ENCODE assay signal across 34 cellular contexts in the genomic region with DNA sequence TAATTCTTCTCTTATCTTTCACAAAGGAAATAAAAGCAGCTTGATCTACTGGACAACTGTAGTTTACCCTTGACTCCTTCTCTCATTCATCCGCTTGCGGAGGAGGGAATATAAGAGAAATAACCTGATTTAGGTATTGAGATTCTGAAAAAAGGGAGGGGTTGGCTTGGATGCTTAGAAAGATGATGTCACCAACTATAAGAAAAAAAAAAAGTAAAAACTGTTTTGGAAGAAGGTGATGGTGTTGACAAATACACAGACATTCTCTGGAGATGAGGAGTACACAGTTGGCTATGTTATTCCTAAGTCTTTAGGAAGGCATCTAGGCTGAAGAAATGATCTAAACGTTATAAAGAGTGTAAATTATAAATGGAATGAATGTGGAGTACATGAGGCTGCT.
"Had no signal": no experiment of that assay in that cellular context is flagged by ENCODE, and none has a peak within 500 bp of the region (broad histone marks: within the 10 kb centered on the region; RNA-seq: fewer than 3 reads in every experiment).

No MANE protein-coding gene starts in this region.

- H3K4me1 ChIP-seq: adrenal gland, ascending aorta, breast epithelium had no signal

- H3K4me3 ChIP-seq: adrenal gland, ascending aorta, body of pancreas, breast epithelium, cardiac muscle cell had no signal

- H3K36me3 ChIP-seq: adrenal gland, ascending aorta, brain microvascular endothelial cell, breast epithelium, cardiac muscle cell had no signal

- H3K27ac ChIP-seq: adrenal gland, ascending aorta, body of pancreas, brain microvascular endothelial cell, breast epithelium, cardiac muscle cell had no signal

- DNase-seq: activated effector memory CD4-positive, alpha-beta T cell treated with anti-CD3 and anti-CD28 coated beads, Interleukin-2, amount 50 U/mL, for 16 hours; activated effector memory CD4-positive, alpha-beta T cell treated with Interleukin-2 at 50 U/mL for 16 hours; activated gamma-delta T cell; activated gamma-delta T cell treated with Interleukin-2 at 50 U/mL for 16 hours; activated naive CD4-positive, alpha-beta T cell; activated naive CD4-positive, alpha-beta T cell treated with anti-CD3 and anti-CD28 coated beads for 36 hours; activated naive CD4-positive, alpha-beta T cell treated with anti-CD3 and anti-CD28 coated beads, Interleukin-2, amount 10 ng/mL, durations not matched to agents 7 days and 5 days; activated naive CD4-positive, alpha-beta T cell treated with anti-CD3 and anti-CD28 coated beads, Interleukin-2, amount 50 U/mL, for 16 hours; activated naive CD4-positive, alpha-beta T cell treated with Interleukin-2 at 50 U/mL for 16 hours; activated naive CD8-positive, alpha-beta T cell treated with anti-CD3 and anti-CD28 coated beads for 36 hours; activated naive CD8-positive, alpha-beta T cell treated with anti-CD3 and anti-CD28 coated beads, Interleukin-2, amount 10 ng/mL, durations not matched to agents 7 days and 5 days; activated naive CD8-positive, alpha-beta T cell treated with anti-CD3 and anti-CD28 coated beads, Interleukin-2, amount 50 U/mL, for 24 hours; activated T-cell treated with anti-CD3 and anti-CD28 coated beads, Interleukin-2, amount 50 U/mL, for 1 hour; activated T-cell treated with anti-CD3 and anti-CD28 coated beads, Interleukin-2, amount 50 U/mL, for 24 hours; activated T-cell treated with anti-CD3 and anti-CD28 coated beads, Interleukin-2, amount 50 U/mL, for 4 hours; activated T-cell treated with anti-CD3 and anti-CD28 coated beads, Interleukin-2, amount 50 U/mL, for 48 hours; activated T-cell treated with anti-CD3 and anti-CD28 coated beads, Interleukin-2, amount 50 U/mL, for 72 hours; adrenal gland; amniotic stem cell; amygdala; anterior cingulate cortex; aorta; body of pancreas; brain microvascular endothelial cell; caudate nucleus; central memory CD4-positive, alpha-beta T cell; cerebellar nuclear complex had no signal

- ATAC-seq: activated naive CD4-positive, alpha-beta T cell treated with anti-CD3 and anti-CD28 coated beads, Interleukin-2, amount 50 U/mL, for 72 hours; activated naive CD8-positive, alpha-beta T cell treated with anti-CD3 and anti-CD28 coated beads, Interleukin-2, amount 50 U/mL, for 24 hours; activated T-cell treated with anti-CD3 and anti-CD28 coated beads, Interleukin-2, amount 50 U/mL, for 4 hours; activated T-cell treated with anti-CD3 and anti-CD28 coated beads, Interleukin-2, amount 50 U/mL, for 72 hours; activated T-helper 17 cell treated with anti-CD3 and anti-CD28 coated beads, Interleukin-2, amount 50 U/mL, for 72 hours; body of pancreas had no signal

- FAIRE-seq: astrocyte, bronchial epithelial cell had no signal

- H3K27me3 ChIP-seq: adrenal gland, ascending aorta, body of pancreas, brain microvascular endothelial cell had no signal

- H3K9me3 ChIP-seq: adrenal gland, ascending aorta, body of pancreas, breast epithelium had no signal
